In the genomic region with DNA sequence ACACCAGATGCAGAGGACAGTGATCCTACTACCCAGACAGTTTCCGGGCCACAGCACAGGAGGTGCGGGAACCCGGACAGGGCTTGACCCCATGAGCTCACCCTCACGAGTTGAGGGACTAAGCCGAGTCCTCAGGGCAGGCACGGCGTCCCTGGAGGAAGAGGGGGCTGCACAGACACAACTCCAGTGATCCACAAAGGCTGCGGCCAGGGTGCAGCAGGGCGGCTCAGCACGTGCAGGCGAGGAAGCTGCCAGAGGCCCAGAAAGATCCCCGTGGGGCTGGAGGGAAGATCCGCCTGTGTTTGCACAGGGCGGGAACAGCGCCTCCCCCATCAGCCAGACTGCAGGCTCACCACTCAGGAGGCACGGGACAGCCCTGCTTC, we compare ENCODE assay signal across 10 cellular contexts. TPM values are rescaled to one million over a fixed set of nuclear protein-coding genes. Genes with fewer than 3 reads are reported as not detected.
DNase-seq lines count a peak whose midpoint lies in the region; ATAC-seq, FAIRE-seq and TF ChIP-seq lines count a peak whose summit lies in the region.
"Had no signal": no experiment of that assay in that cellular context is flagged by ENCODE, and none has a peak within 500 bp of the region (broad histone marks: within the 10 kb centered on the region; RNA-seq: fewer than 3 reads in every experiment).

No MANE protein-coding gene starts in this region.

- no peaks in the 10 kb centered on the region for H3K36me3 Mint-ChIP-seq in activated naive CD4-positive, alpha-beta T cell treated with anti-CD3 and anti-CD28 coated beads, Interleukin-2, amount 10 ng/mL, durations not matched to agents 7 days and 5 days

- no peak overlapping the region for H3K27ac ChIP-seq in K562 (ENCODE audit: extremely low read depth, low read depth, low read length)
- H3K27ac ChIP-seq in right lobe of liver = no peak overlapping the region
- H3K27ac ChIP-seq in tibial nerve = peak overlapping the region in 2 of 4 donors; percentile 65 to 71
- H3K27ac ChIP-seq in upper lobe of right lung = no peak overlapping the region

- H3K27me3 ChIP-seq in K562 (ENCODE audit: control insufficient read depth in 2 of 2, insufficient read depth in 2 of 2, low read length in 2 of 2) = peaks cover 10 to 34% of the 10 kb centered on the region in 2 experiments
- no peaks in the 10 kb centered on the region for H3K27me3 ChIP-seq in right lobe of liver
- H3K27me3 ChIP-seq in tibial nerve = no peaks in the 10 kb centered on the region
- no peaks in the 10 kb centered on the region for H3K27me3 ChIP-seq in upper lobe of right lung

- no peaks in the 10 kb centered on the region for H3K9me3 Mint-ChIP-seq in activated naive CD4-positive, alpha-beta T cell treated with anti-CD3 and anti-CD28 coated beads, Interleukin-2, amount 10 ng/mL, durations not matched to agents 7 days and 5 days

- no peak overlapping the region for H3K27ac Mint-ChIP-seq in activated naive CD4-positive, alpha-beta T cell treated with anti-CD3 and anti-CD28 coated beads, Interleukin-2, amount 10 ng/mL, durations not matched to agents 7 days and 5 days

- intact Hi-C loops in K562 (cut with micrococcal nuclease) = loop anchor here (5.0 kb wide), 1 partner anchor 1193 kb away; no protein-coding TSS in a partner anchor
- intact Hi-C loops in right lobe of liver (cut with DNase I) = loop anchor here in 1 of 2 donors (10.0 kb wide), 1 partner anchor 1190 kb away; no protein-coding TSS in a partner anchor
- intact Hi-C loops in upper lobe of right lung (cut with DNase I) = no loop called here

- H3K9ac ChIP-seq in K562 (ENCODE audit: insufficient read depth in 1 of 2, low read depth in 2 of 2, low read length in 2 of 2) = peak overlapping the region in 1 of 2 experiments; percentile 6; a peak in 1 of 4 replicates

- no peak overlapping the region for H2AFZ ChIP-seq in K562 (ENCODE audit: low read depth, low read length)

- POLR2A ChIA-PET in K562 (lab: Yijun Ruan, JAX) = interaction anchor here (0.6 kb wide), 1 partner anchor 131 kb away, joined by 3 read pairs; no protein-coding TSS in a partner anchor

- H3K36me3 ChIP-seq in K562 (ENCODE audit: control insufficient read depth, insufficient read depth, low read length) (no peaks in the 10 kb centered on the region), right lobe of liver (no peaks in the 10 kb centered on the region), tibial nerve (no peaks in the 10 kb centered on the region), upper lobe of right lung (no peaks in the 10 kb centered on the region)

- TF ChIP-seq CTCF in K562 (IDR thresholded peaks at IDR 0.05 in 2 of 3, conservative IDR thresholded peaks at IDR 0.05 in 1 of 3; ENCODE audit: insufficient read depth in 2 of 3, low read depth in 1 of 3, low read length in 3 of 3) = no peak
- no peak for TF ChIP-seq CTCF in right lobe of liver (IDR thresholded peaks at IDR 0.05)
- TF ChIP-seq CTCF in tibial nerve (IDR thresholded peaks at IDR 0.05) = no peak
- TF ChIP-seq CTCF in GM10266 (IDR thresholded peaks at IDR 0.05; ENCODE audit: control insufficient read depth, insufficient read depth, low read depth, missing control alignments) = no peak
- TF ChIP-seq CTCF in upper lobe of right lung (IDR thresholded peaks at IDR 0.05) = no peak

- TF ChIP-seq EP300 in K562 (IDR thresholded peaks at IDR 0.05; ENCODE audit: low read length) = no peak
- TF ChIP-seq EP300 in tibial nerve (IDR thresholded peaks at IDR 0.05) = no peak

- 15% methylated on average over 15 of the region's 16 CpGs for whole genome bisulfite sequencing in K562 (ENCODE audit: insufficient coverage, low coverage, missing lambda C conversion rate)
- WGBS in right lobe of liver (ENCODE audit: insufficient coverage, low coverage, low lambda C conversion rate, missing lambda C conversion rate) = 18% methylated on average over 2 of the region's 16 CpGs
- 41 to 45% methylated on average over 11 to 15 of the region's 16 CpGs for WGBS in tibial nerve, 2 donors

- H3K4me2 ChIP-seq in K562 (ENCODE audit: insufficient read depth, low read length) = no peak overlapping the region

- FAIRE-seq in K562 (lab: Jason Lieb, UNC) = no peak

- BruUV-seq in K562 (replicated peaks; lab: Mats Ljungman, UMichigan) = no TSS peak

- in situ Hi-C loops in K562 (cut with MboI) = loop anchor here (10.0 kb wide), 1 partner anchor 1200 kb away; no protein-coding TSS in a partner anchor

- peaks cover 0 to 15% of the 10 kb centered on the region in 2 experiments; a peak in 2 of 5 replicates for H3K4me1 ChIP-seq in K562 (replicated peaks in 1 of 2; ENCODE audit: control insufficient read depth in 2 of 2, insufficient read depth in 2 of 2, low read length in 2 of 2)
- peaks cover 0 to 26% (median 0%) of the 10 kb centered on the region in 4 donors for H3K4me1 ChIP-seq in right lobe of liver
- H3K4me1 ChIP-seq in tibial nerve = peaks cover 0 to 24% (median 7%) of the 10 kb centered on the region in 4 donors
- peaks cover 7% of the 10 kb centered on the region for H3K4me1 ChIP-seq in upper lobe of right lung

- TF ChIP-seq POLR2A in K562 (conservative IDR thresholded peaks at IDR 0.05) (no peak), right lobe of liver (IDR thresholded peaks at IDR 0.05) (no peak), tibial nerve (IDR thresholded peaks at IDR 0.05) (no peak)

- H3K9me3 ChIP-seq in K562 (replicated peaks; ENCODE audit: control insufficient read depth, insufficient read depth, low read depth, low read length) (no peaks in the 10 kb centered on the region), right lobe of liver (no peaks in the 10 kb centered on the region), tibial nerve (no peaks in the 10 kb centered on the region), upper lobe of right lung (no peaks in the 10 kb centered on the region)

- H3K4me3 ChIP-seq in K562 (no peak overlapping the region), right lobe of liver (no peak overlapping the region), tibial nerve (peak overlapping the region in 1 of 4 donors; percentile 54), upper lobe of right lung (no peak overlapping the region)

- DNase-seq in activated naive CD4-positive, alpha-beta T cell treated with anti-CD3 and anti-CD28 coated beads, Interleukin-2, amount 10 ng/mL, durations not matched to agents 7 days and 5 days = no peak
- no peak for DNase-seq in activated naive CD4-positive, alpha-beta T cell treated with anti-CD3 and anti-CD28 coated beads, Interleukin-2, amount 50 U/mL, for 16 hours
- DNase-seq in K562 (ENCODE audit: extremely low read depth in 1 of 4, low spot score in 3 of 4) (no peak), right lobe of liver (peak in 2 of 3 donors; percentile 30 to 42), tibial nerve (ENCODE audit: low spot score in 2 of 2) (peak; percentile 42 to 49), HT-29 (ENCODE audit: low spot score) (no peak), GM10266 (ENCODE audit: extremely low spot score) (no peak), upper lobe of right lung (no peak)

- no peaks in the 10 kb centered on the region for H4K20me1 ChIP-seq in K562 (replicated peaks; ENCODE audit: control insufficient read depth, insufficient read depth, low read length)

- ATAC-seq in K562 (peak; percentile 20), right lobe of liver (peak in 3 of 4 donors; percentile 2 to 26 (median 6)), upper lobe of right lung (no peak)

- H3K27me3 Mint-ChIP-seq in activated naive CD4-positive, alpha-beta T cell treated with anti-CD3 and anti-CD28 coated beads, Interleukin-2, amount 10 ng/mL, durations not matched to agents 7 days and 5 days = peaks cover 59% of the 10 kb centered on the region

- CTCF ChIA-PET in activated naive CD4-positive, alpha-beta T cell treated with anti-CD3 and anti-CD28 coated beads, Interleukin-2, amount 10 ng/mL, durations not matched to agents 7 days and 5 days (lab: Charles Lee) = interaction anchor here (0.8 to 2.7 kb wide), 7 partner anchors 10 to 68 kb away, joined by 3 to 11 read pairs (median 4); no protein-coding TSS in a partner anchor
- CTCF ChIA-PET in K562 (lab: Yijun Ruan, JAX; ENCODE audit: low intra/inter-chr PET ratio) = no interaction called here

- peak overlapping the region; percentile 79 for H3K4me3 Mint-ChIP-seq in activated naive CD4-positive, alpha-beta T cell treated with anti-CD3 and anti-CD28 coated beads, Interleukin-2, amount 10 ng/mL, durations not matched to agents 7 days and 5 days

- peaks cover 8% of the 10 kb centered on the region for H3K4me1 Mint-ChIP-seq in activated naive CD4-positive, alpha-beta T cell treated with anti-CD3 and anti-CD28 coated beads, Interleukin-2, amount 10 ng/mL, durations not matched to agents 7 days and 5 days

- no peaks in the 10 kb centered on the region for H3K79me2 ChIP-seq in K562 (ENCODE audit: control insufficient read depth, insufficient read depth, low read length)

- no peaks in the 10 kb centered on the region for H3K9me1 ChIP-seq in K562 (ENCODE audit: control insufficient read depth, insufficient read depth, low read length)

- no peak for TF ChIP-seq RAD21 in K562 (CRISPR knock-in tag; conservative IDR thresholded peaks at IDR 0.05 in 1 of 2, IDR thresholded peaks at IDR 0.05 in 1 of 2)

RNA-seq across cellular contexts. Expression of a gene that starts 45.9 kb away (rescaled TPM):
- not detected in 2 replicates for total RNA-seq in K562 (2011; cell fraction: chromatin; rRNA removed; ENCODE audit: low replicate concordance)
- total RNA-seq in K562 (2011; cell fraction: nucleolus; rRNA removed) = not detected in 2 replicates
- not detected in 2 replicates for total RNA-seq in K562 (2011; cell fraction: nucleoplasm; rRNA removed)
- not detected in 2 replicates for total RNA-seq in K562 (2014; rRNA removed)
- not detected in 2 replicates for total RNA-seq in K562 (2014; rRNA removed; fragmentation: Illumina TruSeq; extraction: Trizol)
- total RNA-seq in K562 (2015; rRNA removed; fragmentation: Illumina TruSeq; extraction: Trizol) = not detected in 2 replicates
- total RNA-seq in K562 (2021) = not detected in 2 replicates
- not detected in 2 replicates for polyA plus RNA-seq in K562 (2011; rRNA removed)
- polyA plus RNA-seq in K562 (2011; cell fraction: cytosol; rRNA removed) = not detected in 2 replicates
- polyA plus RNA-seq in K562 (2011; cell fraction: nucleus; rRNA removed) = not detected in 2 replicates
- polyA plus RNA-seq in K562 (2012) = not detected in 2 replicates
- polyA plus RNA-seq in K562 (2014; fragmentation: Illumina TruSeq; extraction: Trizol) = not detected in 2 replicates
- polyA plus RNA-seq in K562 (2014; fragmentation: Nextera tagmentation; extraction: Ambion mirVana) = not detected
- polyA plus RNA-seq in K562 (2014; rRNA removed) = not detected in 2 replicates
- polyA minus RNA-seq in K562 (2011; rRNA and poly(A)+ RNA removed) = not detected in 2 replicates
- not detected in 2 replicates for polyA minus RNA-seq in K562 (2011; cell fraction: cytosol; rRNA and poly(A)+ RNA removed)
- not detected in 2 replicates for polyA minus RNA-seq in K562 (2011; cell fraction: nucleus; rRNA and poly(A)+ RNA removed)
- total RNA-seq in right lobe of liver = not detected
- total RNA-seq in tibial nerve = under 1 TPM in 2 of 4 donors, not detected in 2; 0.20 to 0.21 TPM
- not detected in 2 replicates for total RNA-seq in HT-29 (2014; rRNA removed; shearing (Covaris generic))
- not detected for total RNA-seq in upper lobe of right lung
- total RNA-seq: H4, temporal lobe had no signal

Comparison
In these comparisons a context has a peak if more than half of its experiments do, and no peak if none do; other contexts are left out.
1. DNase-seq: peak in right lobe of liver (2 of 3) and tibial nerve (2 of 2); none in activated naive CD4-positive, alpha-beta T cell treated with anti-CD3 and anti-CD28 coated beads, Interleukin-2, amount 10 ng/mL, durations not matched to agents 7 days and 5 days (single experiment), activated naive CD4-positive, alpha-beta T cell treated with anti-CD3 and anti-CD28 coated beads, Interleukin-2, amount 50 U/mL, for 16 hours (single experiment), K562 (0 of 4), HT-29 (single experiment), GM10266 (single experiment) and upper lobe of right lung (single experiment).